In the genomic region with DNA sequence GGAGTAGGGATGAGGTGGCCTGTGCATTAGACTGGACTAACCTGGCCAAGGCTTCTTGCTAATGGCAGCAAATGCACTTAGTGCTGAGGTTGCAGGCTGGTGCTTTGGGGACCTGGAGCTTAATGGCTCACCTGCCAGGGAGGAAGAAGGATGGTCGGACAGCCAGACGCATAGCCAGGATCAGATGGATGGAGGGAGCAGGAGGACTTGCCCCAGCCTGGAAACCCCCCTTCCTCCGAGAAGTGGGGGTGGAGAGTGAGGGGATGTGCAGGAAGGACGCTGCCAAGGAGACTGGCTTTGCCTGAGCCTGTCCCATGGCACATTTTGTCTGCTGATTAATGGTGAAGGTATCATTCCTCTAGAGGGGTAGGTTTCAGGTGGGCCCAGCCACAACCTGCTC, we compare ENCODE assay signal across 24 cellular contexts. TPM values are rescaled to one million over a fixed set of nuclear protein-coding genes. Genes with fewer than 3 reads are reported as not detected.
DNase-seq lines count a peak whose midpoint lies in the region; ATAC-seq, FAIRE-seq and TF ChIP-seq lines count a peak whose summit lies in the region.
"Had no signal": no experiment of that assay in that cellular context is flagged by ENCODE, and none has a peak within 500 bp of the region (broad histone marks: within the 10 kb centered on the region; RNA-seq: fewer than 3 reads in every experiment).

No MANE protein-coding gene starts in this region.

- H3K36me3 ChIP-seq in kidney (ENCODE audit: control insufficient read depth in 1 of 2, insufficient read depth in 2 of 2, low read length in 2 of 2) (no peaks in the 10 kb centered on the region), aorta (ENCODE audit: control insufficient read depth in 1 of 2, insufficient read depth in 2 of 2, low read length in 1 of 2) (no peaks in the 10 kb centered on the region)
- H3K36me3 ChIP-seq: BE2C had no signal

- no peak overlapping the region for H3K9ac ChIP-seq in kidney (ENCODE audit: low read length in 2 of 2)
- H3K9ac ChIP-seq: GM23248 had no signal

- WGBS in aorta, 2 donors = 86 to 92% methylated on average over 4 of the region's 4 CpGs

- ATAC-seq in aorta (ENCODE audit: low FRiP score) (no peak), GM18870 (IDR thresholded peaks at IDR 0.05; ENCODE audit: unreplicated experiment) (no peak), GM21786 (IDR thresholded peaks at IDR 0.05; ENCODE audit: unreplicated experiment) (no peak)
- ATAC-seq: K562 had no signal

- H3K4me1 ChIP-seq in kidney (ENCODE audit: control insufficient read depth in 1 of 2, insufficient read depth in 1 of 2, low read depth in 1 of 2, low read length in 2 of 2) (peaks cover 3 to 7% of the 10 kb centered on the region in 2 donors), aorta (ENCODE audit: control insufficient read depth in 1 of 2, insufficient read depth in 2 of 2, low read length in 2 of 2) (no peaks in the 10 kb centered on the region)
- H3K4me1 ChIP-seq: BE2C had no signal

- CTCF ChIA-PET in GM10248 (lab: Yijun Ruan, JAX) = interaction anchor here (1.3 kb wide), 1 partner anchor 29 kb away, joined by 3 read pairs; no protein-coding TSS in a partner anchor

- H3K4me3 ChIP-seq in kidney (ENCODE audit: low read length in 2 of 2) (no peak overlapping the region), aorta (ENCODE audit: low read length in 2 of 2) (no peak overlapping the region)
- H3K4me3 ChIP-seq: GM23248, K562 had no signal

- H3K27me3 ChIP-seq in aorta (ENCODE audit: control insufficient read depth in 1 of 2, insufficient read depth in 2 of 2, low read length in 1 of 2) = no peaks in the 10 kb centered on the region
- H3K27me3 ChIP-seq: BE2C had no signal

- intact Hi-C loops in kidney (cut with DNase I) (no loop called here), posterior vena cava (cut with DNase I) (no loop called here), aorta (cut with DNase I) (no loop called here)

- DNase-seq in GM10266 (ENCODE audit: extremely low spot score) (peak; percentile 11), kidney (peak; percentile 35), posterior vena cava (ENCODE audit: low spot score) (peak; percentile 44), aorta (peak; percentile 17 to 22), GM10248 (ENCODE audit: extremely low spot score) (no peak)
- DNase-seq: ACHN; BE2C; C1 segment of cervical spinal cord; CD4-positive, CD25-positive, alpha-beta regulatory T cell; CD8-positive, alpha-beta memory T cell; COR-L47; DMS 273 treated with DMSO at 0.1 percent for 48 hours; DMS53; GM23248; HCEC 1CT; IMR-90 had no signal

- H3K9me3 ChIP-seq in kidney (ENCODE audit: control insufficient read depth in 1 of 2, low read length in 2 of 2) (no peaks in the 10 kb centered on the region), aorta (ENCODE audit: control insufficient read depth, low read length) (no peaks in the 10 kb centered on the region)
- H3K9me3 ChIP-seq: BE2C had no signal

- H3K27ac ChIP-seq in kidney (ENCODE audit: low read depth in 2 of 2, low read length in 2 of 2) (no peak overlapping the region), aorta (ENCODE audit: low read depth in 1 of 2, low read length in 2 of 2) (no peak overlapping the region)
- H3K27ac ChIP-seq: GM23248, HL-60 had no signal

- POLR2A ChIA-PET in GM10248 (lab: Yijun Ruan, JAX) = no interaction called here

- no peak for FAIRE-seq in kidney (lab: Jason Lieb, UNC)
- FAIRE-seq: A204.1, G401.6, K562 had no signal

- TF ChIP-seq CTCF in GM10266 (IDR thresholded peaks at IDR 0.05; ENCODE audit: control insufficient read depth, insufficient read depth, low read depth, missing control alignments) (no peak), kidney (IDR thresholded peaks at IDR 0.05; ENCODE audit: borderline replicate concordance, extremely low read depth, insufficient read depth) (no peak), GM10248 (IDR thresholded peaks at IDR 0.05; ENCODE audit: control extremely low read depth, extremely low read depth, low read depth, missing control alignments) (no peak)

RNA-seq across cellular contexts. Expression of a gene that starts 17.9 kb away (rescaled TPM):
- total RNA-seq in kidney (not detected), posterior vena cava (not detected), aorta (not detected)
- polyA plus RNA-seq in kidney (ENCODE audit: insufficient read depth, low read depth, low replicate concordance) (not detected), aorta (not detected)
- total RNA-seq: CD4-positive, CD25-positive, alpha-beta regulatory T cell; CD8-positive, alpha-beta memory T cell; GM23248; H4; HT1080; IMR-90 had no signal
- polyA plus RNA-seq: CD4-positive, CD25-positive, alpha-beta regulatory T cell; CD8-positive, alpha-beta memory T cell; GM23248; IMR-90 had no signal
